9 cellular contexts compared by ENCODE assay signal in the genomic region with DNA sequence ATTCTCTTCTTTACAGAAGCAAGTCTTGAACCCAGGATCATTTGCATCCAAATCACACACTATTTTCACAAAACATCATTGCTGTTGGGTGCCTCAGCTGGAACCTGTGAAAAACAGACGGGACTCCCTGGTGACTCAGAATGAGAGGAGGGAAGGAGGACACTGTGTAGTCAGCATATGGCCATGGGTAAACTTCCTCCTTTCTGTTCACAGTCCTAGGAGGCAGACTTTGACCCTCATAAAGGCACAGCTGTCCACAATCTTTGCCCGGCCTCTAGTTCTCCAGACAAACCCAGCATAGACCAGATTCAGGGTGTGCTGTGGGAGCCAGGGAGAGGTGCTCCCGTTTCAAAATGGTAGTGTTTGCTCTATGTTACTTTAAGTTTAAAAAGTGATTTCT.
DNase-seq lines count a peak whose midpoint lies in the region; ATAC-seq, FAIRE-seq and TF ChIP-seq lines count a peak whose summit lies in the region.
"Had no signal": no experiment of that assay in that cellular context is flagged by ENCODE, and none has a peak within 500 bp of the region (broad histone marks: within the 10 kb centered on the region; RNA-seq: fewer than 3 reads in every experiment).

No MANE protein-coding gene starts in this region.

- peak; percentile 32 for DNase-seq in GM10266 (ENCODE audit: extremely low spot score)
- peak; percentile 14 for DNase-seq in HPDE6-E6E7 (ENCODE audit: extremely low spot score)
- DNase-seq in glomerular visceral epithelial cell (ENCODE audit: extremely low spot score): peak; percentile 17
- DNase-seq in activated CD4-positive, alpha-beta T cell treated with anti-CD3 and anti-CD28 coated beads for 48 hours: no peak
- no peak for DNase-seq in HTR-8/SVneo (ENCODE audit: insufficient read length, low spot score)
- no peak for DNase-seq in DMS79 treated with DMSO at 0.1 percent for 48 hours (lab: John Stamatoyannopoulos, UW)
- DNase-seq in testis: no peak

- TF ChIP-seq CTCF in GM10266 (IDR thresholded peaks at IDR 0.05; ENCODE audit: control insufficient read depth, insufficient read depth, low read depth, missing control alignments) (no peak), testis (IDR thresholded peaks at IDR 0.05) (no peak)

- ATAC-seq in GM21529 (IDR thresholded peaks at IDR 0.05; ENCODE audit: unreplicated experiment): peak; percentile 99

- H3K4me3 ChIP-seq in testis: no peak overlapping the region

- TF ChIP-seq POLR2A in testis (IDR thresholded peaks at IDR 0.05): no peak

- no peak overlapping the region for H3K27ac ChIP-seq in testis

- no peak for FAIRE-seq in HTR-8/SVneo (lab: Jason Lieb, UNC)
- FAIRE-seq: H1 had no signal

- no peaks in the 10 kb centered on the region for H3K4me1 ChIP-seq in testis

- H3K27me3 ChIP-seq in testis: no peaks in the 10 kb centered on the region

- 55 to 69% methylated on average over 3 of the region's 3 CpGs for WGBS in testis, 2 donors

- no peaks in the 10 kb centered on the region for H3K9me3 ChIP-seq in testis

- intact Hi-C loops in testis (cut with DNase I; ENCODE audit: low total_unique reads): no loop called here

- no peaks in the 10 kb centered on the region for H3K36me3 ChIP-seq in testis (ENCODE audit: low read depth, missing control alignments)

Comparison
In these comparisons a context has a peak if more than half of its experiments do, and no peak if none do; other contexts are left out.
1. DNase-seq: peak in GM10266 (single experiment), HPDE6-E6E7 (single experiment) and glomerular visceral epithelial cell (single experiment); none in activated CD4-positive, alpha-beta T cell treated with anti-CD3 and anti-CD28 coated beads for 48 hours (single experiment), HTR-8/SVneo (single experiment), DMS79 treated with DMSO at 0.1 percent for 48 hours (single experiment) and testis (single experiment).